In the genomic region with DNA sequence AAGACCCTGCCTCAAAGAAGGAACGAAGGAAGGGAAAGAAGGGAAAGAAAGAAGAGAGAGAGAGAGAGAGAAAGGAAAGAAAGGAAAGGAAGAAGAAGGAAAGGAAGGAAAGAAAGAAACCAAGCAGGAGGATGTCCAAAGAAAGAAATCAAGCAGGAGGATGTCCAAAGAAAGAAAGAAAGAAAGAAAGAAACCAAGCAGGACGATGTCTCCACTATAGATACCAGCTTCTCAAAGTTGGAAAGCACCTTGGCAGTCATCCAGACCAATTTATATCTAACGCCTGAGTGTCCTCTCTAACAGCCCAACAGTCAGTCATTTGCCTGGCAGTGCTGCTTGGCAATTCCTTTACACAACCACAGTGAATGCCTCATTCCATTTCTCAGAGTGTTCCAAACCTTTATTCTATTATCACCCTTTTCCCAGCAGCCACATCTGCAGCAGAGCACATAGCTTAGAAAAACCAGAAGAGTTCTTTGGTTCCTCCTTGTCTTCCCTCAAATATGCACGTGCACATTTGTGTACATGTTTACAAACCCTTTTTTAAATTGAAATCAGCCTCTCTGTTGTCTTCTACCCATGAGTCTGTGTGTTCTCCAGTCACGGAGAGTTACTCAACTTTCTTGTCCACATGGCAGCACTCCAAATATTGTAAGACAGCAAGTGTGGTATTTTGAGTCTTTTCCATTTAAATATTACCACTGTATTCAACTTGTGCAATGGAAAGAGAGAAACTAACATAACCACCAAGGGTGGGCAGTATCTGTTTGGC, we compare ENCODE assay signal across 14 cellular contexts.
A peak's percentile ranks its signal among the peaks of the same experiment; 100 is the strongest.
DNase-seq lines count a peak whose midpoint lies in the region; ATAC-seq and TF ChIP-seq lines count a peak whose summit lies in the region.
"Had no signal": no experiment of that assay in that cellular context is flagged by ENCODE, and none has a peak within 500 bp of the region (broad histone marks: within the 10 kb centered on the region; RNA-seq: fewer than 3 reads in every experiment).

No MANE protein-coding gene starts in this region.

- H3K36me3 Mint-ChIP-seq in Calu3 (ENCODE audit: insufficient read depth, unreplicated experiment) = no peaks in the 10 kb centered on the region
- H3K36me3 Mint-ChIP-seq: activated naive CD4-positive, alpha-beta T cell treated with anti-CD3 and anti-CD28 coated beads, Interleukin-2, amount 50 U/mL, for 72 hours had no signal

- CTCF ChIA-PET in Calu3 (lab: Charles Lee) = no interaction called here

- no peaks in the 10 kb centered on the region for H3F3A ChIP-seq in Loucy (ENCODE audit: low read depth)

- H3K9ac ChIP-seq in Loucy (ENCODE audit: low read depth, low read length, poor library complexity, severe bottlenecking) = no peak overlapping the region
- no peak overlapping the region for H3K9ac ChIP-seq in colonic mucosa (ENCODE audit: low read depth in 2 of 2, low read length in 2 of 2)
- H3K9ac ChIP-seq: KMS-11 had no signal

- H3K36me3 ChIP-seq in Loucy (ENCODE audit: insufficient read depth, low read length) (no peaks in the 10 kb centered on the region), colonic mucosa (no peaks in the 10 kb centered on the region), muscle layer of duodenum (ENCODE audit: control insufficient read depth in 1 of 2, insufficient read depth in 2 of 2, low read length in 2 of 2) (no peaks in the 10 kb centered on the region)
- H3K36me3 ChIP-seq: spleen, tibial artery had no signal

- no peaks in the 10 kb centered on the region for H4K20me1 ChIP-seq in Loucy (ENCODE audit: insufficient read depth, low read length, poor library complexity, severe bottlenecking)

- H3K4me1 ChIP-seq in Loucy (ENCODE audit: insufficient read depth, low read length, poor library complexity, severe bottlenecking) (peaks cover 13% of the 10 kb centered on the region), colonic mucosa (peaks cover 15% of the 10 kb centered on the region), muscle layer of duodenum (ENCODE audit: control insufficient read depth in 1 of 2, insufficient read depth in 2 of 2, low read length in 2 of 2) (peaks cover 0 to 18% of the 10 kb centered on the region in 2 donors)

- peak overlapping the region; percentile 41; the same call in 1 of the 2 replicates for H2AFZ ChIP-seq in Loucy (ENCODE audit: low read length)
- H2AFZ ChIP-seq: GM23338 had no signal

- ATAC-seq in HG02885 (IDR thresholded peaks at IDR 0.05; ENCODE audit: poor library complexity, unreplicated experiment) = no peak
- ATAC-seq: activated naive CD4-positive, alpha-beta T cell treated with anti-CD3 and anti-CD28 coated beads, Interleukin-2, amount 50 U/mL, for 72 hours; GM23338 had no signal

- H3K27me3 Mint-ChIP-seq in Calu3 (ENCODE audit: unreplicated experiment) = no peaks in the 10 kb centered on the region

- no peak overlapping the region for H3K4me3 Mint-ChIP-seq in Calu3 (ENCODE audit: low read depth, unreplicated experiment)
- H3K4me3 Mint-ChIP-seq: GM23338 had no signal

- H3K4me1 Mint-ChIP-seq in Calu3 (ENCODE audit: low read depth, unreplicated experiment) = peaks cover 35% of the 10 kb centered on the region

- no peak overlapping the region for H3K4me3 ChIP-seq in Loucy (ENCODE audit: low read length, poor library complexity, severe bottlenecking)
- H3K4me3 ChIP-seq in colonic mucosa = no peak overlapping the region
- peak overlapping the region; percentile 23 to 26 for H3K4me3 ChIP-seq in muscle layer of duodenum (ENCODE audit: low read depth in 1 of 2, low read length in 2 of 2)
- H3K4me3 ChIP-seq: GM23338, spleen had no signal

- no peaks in the 10 kb centered on the region for H3K9me3 Mint-ChIP-seq in Calu3 (ENCODE audit: low read depth, unreplicated experiment)
- H3K9me3 Mint-ChIP-seq: activated naive CD4-positive, alpha-beta T cell treated with anti-CD3 and anti-CD28 coated beads, Interleukin-2, amount 50 U/mL, for 72 hours; GM23338 had no signal

- H3K4me2 ChIP-seq in Loucy (ENCODE audit: low read depth, low read length, poor library complexity, severe bottlenecking) = no peak overlapping the region
- H3K4me2 ChIP-seq: GM23338, KMS-11 had no signal

- DNase-seq in Calu3 = no peak
- DNase-seq in colonic mucosa = peak; percentile 56
- no peak for DNase-seq in NK-92 (lab: John Stamatoyannopoulos, UW; ENCODE audit: unreplicated experiment)
- DNase-seq in NCI-H1048 (lab: John Stamatoyannopoulos, UW) = no peak
- DNase-seq in NCI-H510A treated with DMSO at 0.1 percent for 48 hours (lab: John Stamatoyannopoulos, UW) = no peak
- DNase-seq: spleen, T-helper 2 cell had no signal

- no peaks in the 10 kb centered on the region for H3K9me2 ChIP-seq in Loucy (replicated peaks; ENCODE audit: low read depth, low read length)

- H3K27me3 ChIP-seq in Loucy (ENCODE audit: insufficient read depth, low read length, poor library complexity, severe bottlenecking) (no peaks in the 10 kb centered on the region), colonic mucosa (no peaks in the 10 kb centered on the region), muscle layer of duodenum (ENCODE audit: low read depth, low read length) (no peaks in the 10 kb centered on the region)
- H3K27me3 ChIP-seq: spleen, tibial artery had no signal

- no peaks in the 10 kb centered on the region for H3K79me2 ChIP-seq in Loucy (ENCODE audit: insufficient read depth, low read length)

- TF ChIP-seq CTCF in Calu3 (IDR thresholded peaks at IDR 0.05; ENCODE audit: unreplicated experiment) = no peak
- TF ChIP-seq CTCF in Loucy (conservative IDR thresholded peaks at IDR 0.05; ENCODE audit: low read length) = no peak
- no peak for TF ChIP-seq CTCF in colonic mucosa (IDR thresholded peaks at IDR 0.05)

- H3K27ac ChIP-seq in colonic mucosa (no peak overlapping the region), muscle layer of duodenum (ENCODE audit: low read length) (no peak overlapping the region)
- H3K27ac ChIP-seq: KMS-11, spleen, tibial artery had no signal

- peak overlapping the region; percentile 1 for H3K27ac Mint-ChIP-seq in Calu3 (ENCODE audit: unreplicated experiment)
- H3K27ac Mint-ChIP-seq: activated naive CD4-positive, alpha-beta T cell treated with anti-CD3 and anti-CD28 coated beads, Interleukin-2, amount 50 U/mL, for 72 hours; GM23338 had no signal

- BruUV-seq in Calu3 (replicated peaks; lab: Mats Ljungman, UMichigan) = no TSS peak

- H3K9me3 ChIP-seq in Loucy (ENCODE audit: insufficient read depth, low read depth, low read length) (no peaks in the 10 kb centered on the region), colonic mucosa (no peaks in the 10 kb centered on the region), muscle layer of duodenum (ENCODE audit: control insufficient read depth in 1 of 2, low read length in 2 of 2) (no peaks in the 10 kb centered on the region)
- H3K9me3 ChIP-seq: spleen, tibial artery had no signal

- intact Hi-C loops in Calu3 (cut with micrococcal nuclease; ENCODE audit: unreplicated experiment) = loop anchor here (1.0 kb wide), 1 partner anchor 11 kb away; no protein-coding TSS in a partner anchor
- intact Hi-C loops in colonic mucosa (cut with DNase I) = no loop called here

Comparison
In these comparisons a context has a peak if more than half of its experiments do, and no peak if none do; other contexts are left out.
1. H3K4me3 ChIP-seq: peak in muscle layer of duodenum (2 of 2); none in Loucy (single experiment) and colonic mucosa (single experiment).